Comparison of ENCODE assay signal across 16 cellular contexts in the genomic region with DNA sequence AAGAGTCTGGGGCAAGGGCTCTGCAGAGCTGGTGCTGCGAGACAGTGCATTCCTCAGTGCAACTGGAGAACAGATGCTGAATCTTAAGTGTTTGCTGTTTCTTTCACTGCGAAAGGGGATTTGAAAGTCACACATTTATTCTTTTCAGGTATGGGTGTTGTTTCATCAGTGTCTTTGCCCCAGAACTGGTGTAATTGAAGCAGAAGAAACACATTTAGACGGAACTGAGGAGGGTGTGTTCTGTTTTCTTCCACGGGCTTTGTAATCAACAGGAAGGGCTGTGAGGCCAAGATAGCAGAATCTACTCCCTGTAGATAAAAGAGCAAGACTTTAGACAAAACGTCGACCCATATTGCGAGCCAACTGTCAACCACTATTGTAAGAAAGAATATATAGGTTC.
A peak's percentile ranks its signal among the peaks of the same experiment; 100 is the strongest.
DNase-seq lines count a peak whose midpoint lies in the region; ATAC-seq and TF ChIP-seq lines count a peak whose summit lies in the region.
"Had no signal": no experiment of that assay in that cellular context is flagged by ENCODE, and none has a peak within 500 bp of the region (broad histone marks: within the 10 kb centered on the region; RNA-seq: fewer than 3 reads in every experiment).

No MANE protein-coding gene starts in this region.

- CTCF ChIA-PET in activated CD8-positive, alpha-beta T cell treated with anti-CD3 and anti-CD28 coated beads for 36 hours (lab: Charles Lee), result interaction anchor here (0.7 kb wide), 1 partner anchor 25 kb away, joined by 3 read pairs; no protein-coding TSS in a partner anchor

- peaks cover 6% of the 10 kb centered on the region for H3K4me1 Mint-ChIP-seq in activated CD8-positive, alpha-beta T cell treated with anti-CD3 and anti-CD28 coated beads for 36 hours (ENCODE audit: low read depth)
- H3K4me1 Mint-ChIP-seq in naive B cell, result peaks cover 12 to 29% (median 19%) of the 10 kb centered on the region in 3 donors
- H3K4me1 Mint-ChIP-seq: GM23338 had no signal

- no peak for TF ChIP-seq POLR2A in testis (IDR thresholded peaks at IDR 0.05)

- no peaks in the 10 kb centered on the region for H3K4me1 ChIP-seq in testis

- H3K36me3 ChIP-seq in testis (ENCODE audit: low read depth, missing control alignments), result no peaks in the 10 kb centered on the region

- POLR2A ChIA-PET in activated CD8-positive, alpha-beta T cell treated with anti-CD3 and anti-CD28 coated beads for 36 hours (lab: Charles Lee), result no interaction called here

- TF ChIP-seq CTCF in activated CD8-positive, alpha-beta T cell treated with anti-CD3 and anti-CD28 coated beads for 36 hours (IDR thresholded peaks at IDR 0.05), result no peak
- TF ChIP-seq CTCF in testis (IDR thresholded peaks at IDR 0.05), result no peak

- no peaks in the 10 kb centered on the region for H3K9me3 Mint-ChIP-seq in activated CD8-positive, alpha-beta T cell treated with anti-CD3 and anti-CD28 coated beads for 36 hours
- peaks cover 0 to 2% (median 0%) of the 10 kb centered on the region in 7 donors for H3K9me3 Mint-ChIP-seq in naive B cell
- H3K9me3 Mint-ChIP-seq: endodermal cell, GM23338 had no signal

- no peaks in the 10 kb centered on the region for H3K9me3 ChIP-seq in testis
- H3K9me3 ChIP-seq: thyroid gland had no signal

- H3K27me3 Mint-ChIP-seq in activated CD8-positive, alpha-beta T cell treated with anti-CD3 and anti-CD28 coated beads for 36 hours, result peaks cover 1% of the 10 kb centered on the region
- H3K27me3 Mint-ChIP-seq in naive B cell, result no peaks in the 10 kb centered on the region

- H3K27me3 ChIP-seq in testis, result no peaks in the 10 kb centered on the region
- H3K27me3 ChIP-seq: thyroid gland had no signal

- DNase-seq in activated gamma-delta T cell treated with Interleukin-2 at 50 U/mL for 16 hours (peak; percentile 37), activated gamma-delta T cell (lab: John Stamatoyannopoulos, UW) (no peak), naive B cell (peak; percentile 25), testis (no peak), SIG-M5 (lab: John Stamatoyannopoulos, UW) (no peak)
- no peak for DNase-seq in activated CD8-positive, alpha-beta T cell treated with anti-CD3 and anti-CD28 coated beads for 36 hours
- DNase-seq in activated effector memory CD4-positive, alpha-beta T cell treated with Interleukin-2 at 50 U/mL for 16 hours, result no peak
- DNase-seq: activated effector memory CD4-positive, alpha-beta T cell treated with anti-CD3 and anti-CD28 coated beads, Interleukin-2, amount 50 U/mL, for 16 hours; endodermal cell; NCI-H2029 treated with DMSO at 0.1 percent for 48 hours; NCI-H526; stimulated activated CD4-positive, alpha-beta T cell treated with anti-CD3 and anti-CD28 coated beads, Interleukin-1b, Interleukin-23, amount 100 ng/mL, for 48 hours; SW 1271; thyroid gland had no signal

- ATAC-seq in GM21619 (IDR thresholded peaks at IDR 0.05; ENCODE audit: unreplicated experiment) (peak; percentile 55), naive B cell (ENCODE audit: low read depth in 2 of 2) (peak; percentile 68)
- ATAC-seq in activated CD8-positive, alpha-beta T cell treated with anti-CD3 and anti-CD28 coated beads for 36 hours, result no peak
- ATAC-seq: GM23338 had no signal

- intact Hi-C loops in activated CD8-positive, alpha-beta T cell treated with anti-CD3 and anti-CD28 coated beads for 36 hours (cut with micrococcal nuclease), result no loop called here
- intact Hi-C loops in testis (cut with DNase I; ENCODE audit: low total_unique reads), result no loop called here

- H3K4me3 ChIP-seq in testis, result no peak overlapping the region
- H3K4me3 ChIP-seq: GM23338, thyroid gland had no signal

- H3K27ac Mint-ChIP-seq in activated CD8-positive, alpha-beta T cell treated with anti-CD3 and anti-CD28 coated beads for 36 hours, result peak overlapping the region; percentile 43
- H3K27ac Mint-ChIP-seq in naive B cell, result peak overlapping the region; percentile 41 to 97 (median 71)
- H3K27ac Mint-ChIP-seq: endodermal cell, GM23338 had no signal

- WGBS in testis, 2 donors, result 43 to 51% methylated on average over 7 of the region's 7 CpGs

- no peaks in the 10 kb centered on the region for H3K36me3 Mint-ChIP-seq in activated CD8-positive, alpha-beta T cell treated with anti-CD3 and anti-CD28 coated beads for 36 hours (ENCODE audit: low read depth)
- peaks cover 7 to 9% of the 10 kb centered on the region in 2 donors for H3K36me3 Mint-ChIP-seq in naive B cell

- no peak overlapping the region for H3K27ac ChIP-seq in testis
- H3K27ac ChIP-seq: thyroid gland had no signal

- H3K4me3 Mint-ChIP-seq in activated CD8-positive, alpha-beta T cell treated with anti-CD3 and anti-CD28 coated beads for 36 hours, result no peak overlapping the region
- H3K4me3 Mint-ChIP-seq in naive B cell, result peak overlapping the region in 7 of 8 donors; percentile 24 to 84 (median 69)
- H3K4me3 Mint-ChIP-seq: endodermal cell, GM23338 had no signal

Comparison
In these comparisons a context has a peak if more than half of its experiments do, and no peak if none do; other contexts are left out.
1. DNase-seq: peak in activated gamma-delta T cell treated with Interleukin-2 at 50 U/mL for 16 hours (single experiment) and naive B cell (single experiment); none in activated gamma-delta T cell (single experiment), activated CD8-positive, alpha-beta T cell treated with anti-CD3 and anti-CD28 coated beads for 36 hours (single experiment), testis (single experiment), SIG-M5 (single experiment) and activated effector memory CD4-positive, alpha-beta T cell treated with Interleukin-2 at 50 U/mL for 16 hours (single experiment).